Comparison of ENCODE assay signal across 8 cellular contexts in the genomic region with DNA sequence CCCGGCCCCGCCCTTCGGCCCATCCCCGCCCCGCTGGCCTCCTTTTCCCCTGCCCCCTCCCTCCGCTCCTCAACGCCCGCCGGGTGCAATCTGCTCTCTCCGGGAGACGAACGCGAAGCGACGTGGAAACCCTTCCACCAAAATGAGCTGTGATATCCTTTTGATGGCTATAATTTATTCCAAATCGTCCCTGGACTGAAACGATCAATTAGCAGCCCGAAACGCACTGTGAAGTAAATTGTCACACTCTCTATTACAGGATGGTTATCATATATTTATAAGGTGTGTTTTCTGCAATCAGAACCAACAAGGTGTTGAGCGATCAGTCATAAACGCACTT.
DNase-seq lines count a peak whose midpoint lies in the region; ATAC-seq, FAIRE-seq and TF ChIP-seq lines count a peak whose summit lies in the region.

No MANE protein-coding gene starts in this region.

- no peak for DNase-seq in NB4 (ENCODE audit: low read depth)
- no peak for DNase-seq in endothelial cell of umbilical vein (ENCODE audit: low read depth, low spot score)
- no peak for DNase-seq in trophoblast cell
- no peak for DNase-seq in posterior cingulate gyrus
- DNase-seq in HK-2 (ENCODE audit: unreplicated experiment), result no peak
- DNase-seq in activated CD8-positive, alpha-beta memory T cell treated with anti-CD3 and anti-CD28 coated beads, Interleukin-2, amount 50 U/mL, for 48 hours, result no peak

- no peaks in the 10 kb centered on the region for H3K79me1 ChIP-seq in trophoblast cell (ENCODE audit: low read length)

- no peak for TF ChIP-seq POLR2A in NB4 (IDR thresholded peaks at IDR 0.05; ENCODE audit: extremely low read depth, insufficient read length)
- TF ChIP-seq POLR2A in endothelial cell of umbilical vein (IDR thresholded peaks at IDR 0.05; ENCODE audit: low read depth, low read length), result no peak

- H3K14ac ChIP-seq in trophoblast cell (ENCODE audit: low read length), result no peak overlapping the region

- no peak overlapping the region for H3K27ac ChIP-seq in DOHH2 (ENCODE audit: low read depth, low read length)
- no peak overlapping the region for H3K27ac ChIP-seq in endothelial cell of umbilical vein (ENCODE audit: insufficient read depth, low read depth, low read length)
- H3K27ac ChIP-seq in trophoblast cell (ENCODE audit: low read depth, low read length), result no peak overlapping the region

- BruUV-seq in endothelial cell of umbilical vein (replicated peaks; lab: Mats Ljungman, UMichigan), result no TSS peak

- H4K8ac ChIP-seq in trophoblast cell (ENCODE audit: low read depth, low read length), result no peak overlapping the region

- no peak overlapping the region for H2BK120ac ChIP-seq in trophoblast cell (ENCODE audit: insufficient read depth, low read length, poor library complexity)

- H3K18ac ChIP-seq in trophoblast cell (ENCODE audit: low read length), result no peak overlapping the region

- no peak overlapping the region for H2BK12ac ChIP-seq in trophoblast cell (ENCODE audit: low read length)

- no peaks in the 10 kb centered on the region for H3K9me2 ChIP-seq in DOHH2 (replicated peaks; ENCODE audit: control insufficient read depth, low read length)

- no peak for ATAC-seq in HG03520 (IDR thresholded peaks at IDR 0.05; ENCODE audit: unreplicated experiment)

- H3K9ac ChIP-seq in endothelial cell of umbilical vein (replicated peaks; ENCODE audit: extremely low read depth, insufficient read depth, low read length), result no peak overlapping the region
- H3K9ac ChIP-seq in trophoblast cell (ENCODE audit: low read length), result no peak overlapping the region

- H2AK5ac ChIP-seq in trophoblast cell (ENCODE audit: low read length), result no peak overlapping the region

- no peak overlapping the region for H2BK5ac ChIP-seq in trophoblast cell (ENCODE audit: low read depth, low read length, poor library complexity)

- no CpG with 5 or more reads among the region's 21 CpGs for WGBS in trophoblast cell (ENCODE audit: extremely low coverage, insufficient coverage, insufficient read length)

- H3K4me3 ChIP-seq in DOHH2 (ENCODE audit: low read length) (peak overlapping the region; percentile 55), NB4 (ENCODE audit: low read depth, low read length) (peak overlapping the region; percentile 37), endothelial cell of umbilical vein (replicated peaks in 1 of 3; ENCODE audit: insufficient read depth in 1 of 3, low read depth in 1 of 3, low read length in 3 of 3) (peak overlapping the region in 1 of 3 experiments; percentile 31), trophoblast cell (ENCODE audit: low read depth, low read length) (peak overlapping the region; percentile 52)

- no peaks in the 10 kb centered on the region for H3K9me1 ChIP-seq in endothelial cell of umbilical vein (replicated peaks; ENCODE audit: control insufficient read depth, extremely low read depth, insufficient read depth, low read length)

- CTCF ChIA-PET in endothelial cell of umbilical vein (lab: Charles Lee), result interaction anchor here (0.6 to 2.3 kb wide), 6 partner anchors 17 to 1084 kb away, joined by 3 to 16 read pairs (median 4); no protein-coding TSS in a partner anchor

- H3K36me3 ChIP-seq in DOHH2 (ENCODE audit: control insufficient read depth, low read length) (no peaks in the 10 kb centered on the region), endothelial cell of umbilical vein (ENCODE audit: control insufficient read depth in 2 of 2, extremely low read depth in 1 of 2, insufficient read depth in 2 of 2, low read length in 2 of 2) (no peaks in the 10 kb centered on the region), trophoblast cell (ENCODE audit: control insufficient read depth in 1 of 2, insufficient read depth in 2 of 2, low read length in 2 of 2) (no peaks in the 10 kb centered on the region)

- intact Hi-C loops in endothelial cell of umbilical vein (cut with micrococcal nuclease), result loop anchor here (1.0 to 5.0 kb wide), 4 partner anchors 11 to 316 kb away; no protein-coding TSS in a partner anchor
- intact Hi-C loops in posterior cingulate gyrus (cut with DNase I), result loop anchor here (10.0 kb wide), 2 partner anchors 113 to 163 kb away; no protein-coding TSS in a partner anchor

- FAIRE-seq in endothelial cell of umbilical vein (lab: Jason Lieb, UNC), result no peak

- no peak overlapping the region for H3K23ac ChIP-seq in trophoblast cell (ENCODE audit: low read length)

- H3K4ac ChIP-seq in trophoblast cell (ENCODE audit: low read depth, low read length), result no peak overlapping the region

- dilution Hi-C loops in endothelial cell of umbilical vein (cut with MboI; ENCODE audit: extremely low pct_ligation_motif_present, low sequenced_read_pairs), result no loop called here

- H4K91ac ChIP-seq in trophoblast cell (ENCODE audit: low read depth, low read length), result no peak overlapping the region

- peak overlapping the region; percentile 85 for H2AFZ ChIP-seq in endothelial cell of umbilical vein (ENCODE audit: low read depth, low read length)
- H2AFZ ChIP-seq in trophoblast cell (ENCODE audit: insufficient read depth, low read length, poor library complexity), result no peak overlapping the region

- no peaks in the 10 kb centered on the region for H4K20me1 ChIP-seq in DOHH2 (ENCODE audit: control insufficient read depth, insufficient read depth, low read depth, low read length)
- no peaks in the 10 kb centered on the region for H4K20me1 ChIP-seq in endothelial cell of umbilical vein (replicated peaks; ENCODE audit: control insufficient read depth, extremely low read depth, insufficient read depth, low read length)

- H3K27me3 ChIP-seq in DOHH2 (ENCODE audit: control insufficient read depth, low read length) (peaks cover 17% of the 10 kb centered on the region), endothelial cell of umbilical vein (ENCODE audit: control insufficient read depth in 2 of 2, insufficient read depth in 2 of 2, low read length in 2 of 2) (peaks cover 14 to 44% of the 10 kb centered on the region in 2 experiments), trophoblast cell (ENCODE audit: insufficient read depth, low read length) (peaks cover 7% of the 10 kb centered on the region)

- no peak overlapping the region for H4K12ac ChIP-seq in trophoblast cell (ENCODE audit: low read depth, low read length)

- H3K9me3 ChIP-seq in DOHH2 (ENCODE audit: control insufficient read depth, insufficient read depth, low read length) (no peaks in the 10 kb centered on the region), endothelial cell of umbilical vein (replicated peaks; ENCODE audit: control insufficient read depth, insufficient read depth, low read length) (no peaks in the 10 kb centered on the region), trophoblast cell (ENCODE audit: insufficient read depth, low read depth, low read length) (peaks cover 2% of the 10 kb centered on the region)

- no peaks in the 10 kb centered on the region for H3F3A ChIP-seq in DOHH2 (ENCODE audit: control insufficient read depth, insufficient read depth)

- H3K79me2 ChIP-seq in DOHH2 (ENCODE audit: control insufficient read depth, low read length) (no peaks in the 10 kb centered on the region), endothelial cell of umbilical vein (ENCODE audit: control insufficient read depth, insufficient read depth, low read length) (no peaks in the 10 kb centered on the region), trophoblast cell (ENCODE audit: control insufficient read depth, insufficient read depth, low read length, poor library complexity) (no peaks in the 10 kb centered on the region)

- POLR2A ChIA-PET in endothelial cell of umbilical vein (lab: Charles Lee), result no interaction called here

- peaks cover 4% of the 10 kb centered on the region for H3K4me1 ChIP-seq in DOHH2 (ENCODE audit: control insufficient read depth, low read length)
- peaks cover 12% of the 10 kb centered on the region for H3K4me1 ChIP-seq in endothelial cell of umbilical vein (ENCODE audit: control insufficient read depth, extremely low read depth, insufficient read depth, low read length)
- H3K4me1 ChIP-seq in trophoblast cell (ENCODE audit: control insufficient read depth in 1 of 2, insufficient read depth in 2 of 2, low read length in 2 of 2), result peaks cover 6 to 14% of the 10 kb centered on the region in 2 experiments

- TF ChIP-seq CTCF in DOHH2 (IDR thresholded peaks at IDR 0.05; ENCODE audit: low read depth, low read length, poor library complexity, severe bottlenecking) (no peak), NB4 (IDR thresholded peaks at IDR 0.05; ENCODE audit: low read depth, low read length) (no peak), endothelial cell of umbilical vein (IDR thresholded peaks at IDR 0.05; ENCODE audit: extremely low read depth in 1 of 2, insufficient read depth in 1 of 2, low read depth in 1 of 2, low read length in 2 of 2) (no peak)

- peak overlapping the region; percentile 49 for H3K4me2 ChIP-seq in DOHH2 (ENCODE audit: low read length)
- peak overlapping the region; percentile 90 for H3K4me2 ChIP-seq in endothelial cell of umbilical vein (ENCODE audit: insufficient read depth, low read length)
- peak overlapping the region; percentile 84 for H3K4me2 ChIP-seq in trophoblast cell (ENCODE audit: low read length)

TF ChIP-seq in endothelial cell of umbilical vein, 7 proteins besides CTCF, POLR2A, EP300 and RAD21:
- TF ChIP-seq POLR2AphosphoS5 (IDR thresholded peaks at IDR 0.05; ENCODE audit: insufficient read depth, low read depth, low read length) (no peak), GATA2 (IDR thresholded peaks at IDR 0.05; ENCODE audit: insufficient read depth, insufficient read length, low read depth, low read length) (no peak), EZH2 (IDR thresholded peaks at IDR 0.05; ENCODE audit: borderline replicate concordance, low read depth, low read length, severe bottlenecking) (no peak), MYC (IDR thresholded peaks at IDR 0.05; ENCODE audit: low read depth, low read length) (no peak), FOS (IDR thresholded peaks at IDR 0.05; ENCODE audit: borderline replicate concordance, insufficient read depth, low read length) (no peak), JUN (IDR thresholded peaks at IDR 0.05; ENCODE audit: borderline replicate concordance, insufficient read depth, insufficient read length, low read depth) (no peak)
- TF ChIP-seq, protein P1, sequence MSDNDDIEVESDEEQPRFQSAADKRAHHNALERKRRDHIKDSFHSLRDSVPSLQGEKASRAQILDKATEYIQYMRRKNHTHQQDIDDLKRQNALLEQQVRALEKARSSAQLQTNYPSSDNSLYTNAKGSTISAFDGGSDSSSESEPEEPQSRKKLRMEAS (IDR thresholded peaks at IDR 0.05; ENCODE audit: insufficient read depth, insufficient read length), result no peak
